24 cellular contexts compared by ENCODE assay signal in genomic region chr1:246661451-246661850, GRCh38.
DNase-seq lines count a peak whose midpoint lies in the region; ATAC-seq and TF ChIP-seq lines count a peak whose summit lies in the region.
"Had no signal": no experiment of that assay in that cellular context is flagged by ENCODE, and none has a peak within 500 bp of the region (broad histone marks: within the 10 kb centered on the region; RNA-seq: fewer than 3 reads in every experiment).

No MANE protein-coding gene starts in this region.

- no peaks in the 10 kb centered on the region for H3K27me3 Mint-ChIP-seq in activated T-cell treated with anti-CD3 and anti-CD28 coated beads, Interleukin-2, amount 50 U/mL, for 24 hours
- no peaks in the 10 kb centered on the region for H3K27me3 Mint-ChIP-seq in activated B cell treated with CpG ODN at 0.5 μM for 24 hours
- H3K27me3 Mint-ChIP-seq in activated CD8-positive, alpha-beta T cell treated with anti-CD3 and anti-CD28 coated beads for 36 hours = no peaks in the 10 kb centered on the region
- H3K27me3 Mint-ChIP-seq: B cell had no signal

- H3K27me3 ChIP-seq in stomach = no peaks in the 10 kb centered on the region
- H3K27me3 ChIP-seq: SJSA1 had no signal

- no peak for DNase-seq in activated T-cell treated with anti-CD3 and anti-CD28 coated beads, Interleukin-2, amount 50 U/mL, for 24 hours
- no peak for DNase-seq in activated T-cell treated with anti-CD3 and anti-CD28 coated beads, Interleukin-2, amount 50 U/mL, for 48 hours
- DNase-seq in NCI-H69 (lab: John Stamatoyannopoulos, UW) (peak; percentile 9), activated B cell treated with CpG ODN at 0.5 μM for 24 hours (no peak), stomach (no peak), activated gamma-delta T cell (lab: John Stamatoyannopoulos, UW) (no peak)
- no peak for DNase-seq in activated CD8-positive, alpha-beta T cell treated with anti-CD3 and anti-CD28 coated beads for 36 hours
- DNase-seq: DMS79, GM23248, H9, KBM-7, NCI-H1092 treated with DMSO at 0.1 percent for 48 hours, NCI-H1436 treated with DMSO at 0.1 percent for 48 hours, NCI-H2171, NCI-H345, NCI-H526 had no signal

- no peaks in the 10 kb centered on the region for H3K4me1 Mint-ChIP-seq in activated T-cell treated with anti-CD3 and anti-CD28 coated beads, Interleukin-2, amount 50 U/mL, for 24 hours (ENCODE audit: low read depth)
- peaks cover 27% of the 10 kb centered on the region for H3K4me1 Mint-ChIP-seq in activated B cell treated with CpG ODN at 0.5 μM for 24 hours
- no peaks in the 10 kb centered on the region for H3K4me1 Mint-ChIP-seq in activated CD8-positive, alpha-beta T cell treated with anti-CD3 and anti-CD28 coated beads for 36 hours (ENCODE audit: low read depth)
- H3K4me1 Mint-ChIP-seq: CD14-positive monocyte, H9 had no signal

- no peak overlapping the region for H3K4me3 ChIP-seq in stomach
- H3K4me3 ChIP-seq: A549, GM12878, GM23248, SJSA1 had no signal

- H3K9me3 ChIP-seq in stomach = no peaks in the 10 kb centered on the region
- H3K9me3 ChIP-seq: A549, SJSA1 had no signal

- H3K4me3 Mint-ChIP-seq in activated T-cell treated with anti-CD3 and anti-CD28 coated beads, Interleukin-2, amount 50 U/mL, for 24 hours = no peak overlapping the region
- no peak overlapping the region for H3K4me3 Mint-ChIP-seq in activated B cell treated with CpG ODN at 0.5 μM for 24 hours
- H3K4me3 Mint-ChIP-seq in activated CD8-positive, alpha-beta T cell treated with anti-CD3 and anti-CD28 coated beads for 36 hours = no peak overlapping the region
- H3K4me3 Mint-ChIP-seq: B cell, CD14-positive monocyte, H9 had no signal

- intact Hi-C loops in activated B cell treated with CpG ODN at 0.5 μM for 24 hours (cut with micrococcal nuclease) (no loop called here), stomach (cut with DNase I; ENCODE audit: low total_unique reads) (no loop called here)
- intact Hi-C loops in activated CD8-positive, alpha-beta T cell treated with anti-CD3 and anti-CD28 coated beads for 36 hours (cut with micrococcal nuclease) = no loop called here

- POLR2A ChIA-PET in activated B cell treated with CpG ODN at 0.5 μM for 24 hours (lab: Charles Lee) = no interaction called here
- POLR2A ChIA-PET in activated CD8-positive, alpha-beta T cell treated with anti-CD3 and anti-CD28 coated beads for 36 hours (lab: Charles Lee) = no interaction called here

- H3K36me3 ChIP-seq in stomach = peaks cover 14 to 63% (median 49%) of the 10 kb centered on the region in 4 donors

- CTCF ChIA-PET in activated B cell treated with CpG ODN at 0.5 μM for 24 hours (lab: Charles Lee) = no interaction called here
- CTCF ChIA-PET in activated CD8-positive, alpha-beta T cell treated with anti-CD3 and anti-CD28 coated beads for 36 hours (lab: Charles Lee) = interaction anchor here (1.6 kb wide), 1 partner anchor 28 kb away, joined by 3 read pairs; no protein-coding TSS in a partner anchor

- ATAC-seq in activated B cell treated with CpG ODN at 0.5 μM for 24 hours (ENCODE audit: low read depth) (no peak), GM21423 (IDR thresholded peaks at IDR 0.05; ENCODE audit: unreplicated experiment) (no peak)
- no peak for ATAC-seq in activated CD8-positive, alpha-beta T cell treated with anti-CD3 and anti-CD28 coated beads for 36 hours
- ATAC-seq: A549, GM12878, HepG2, Right ventricle myocardium inferior had no signal

- TF ChIP-seq POLR2A in stomach (IDR thresholded peaks at IDR 0.05) = no peak

- H3K4me1 ChIP-seq in stomach = peaks cover 0 to 18% (median 0%) of the 10 kb centered on the region in 4 donors
- H3K4me1 ChIP-seq: A549, SJSA1 had no signal

- no peak for TF ChIP-seq EP300 in stomach (IDR thresholded peaks at IDR 0.05)

- peak overlapping the region in 4 of 5 donors; percentile 16 to 64 (median 47) for H3K27ac ChIP-seq in stomach
- H3K27ac ChIP-seq: A549, GM23248, SJSA1 had no signal

- H3K27ac Mint-ChIP-seq in activated T-cell treated with anti-CD3 and anti-CD28 coated beads, Interleukin-2, amount 50 U/mL, for 24 hours = peak overlapping the region; percentile 38
- H3K27ac Mint-ChIP-seq in activated B cell treated with CpG ODN at 0.5 μM for 24 hours = peak overlapping the region; percentile 22
- H3K27ac Mint-ChIP-seq in activated CD8-positive, alpha-beta T cell treated with anti-CD3 and anti-CD28 coated beads for 36 hours = no peak overlapping the region
- H3K27ac Mint-ChIP-seq: B cell, H9 had no signal

- TF ChIP-seq CTCF in activated B cell treated with CpG ODN at 0.5 μM for 24 hours (IDR thresholded peaks at IDR 0.05) (no peak), stomach (IDR thresholded peaks at IDR 0.05) (no peak)
- TF ChIP-seq CTCF in activated CD8-positive, alpha-beta T cell treated with anti-CD3 and anti-CD28 coated beads for 36 hours (IDR thresholded peaks at IDR 0.05) = no peak

- H3K36me3 Mint-ChIP-seq in activated T-cell treated with anti-CD3 and anti-CD28 coated beads, Interleukin-2, amount 50 U/mL, for 24 hours (ENCODE audit: low read depth) = peaks cover 78% of the 10 kb centered on the region
- H3K36me3 Mint-ChIP-seq in activated B cell treated with CpG ODN at 0.5 μM for 24 hours (ENCODE audit: low read depth) = peaks cover 56% of the 10 kb centered on the region
- H3K36me3 Mint-ChIP-seq in activated CD8-positive, alpha-beta T cell treated with anti-CD3 and anti-CD28 coated beads for 36 hours (ENCODE audit: low read depth) = peaks cover 23% of the 10 kb centered on the region

- WGBS in stomach, 5 donors = 27 to 73% (median 44%) methylated on average over 2 of the region's 2 CpGs

- H3K9me3 Mint-ChIP-seq in activated T-cell treated with anti-CD3 and anti-CD28 coated beads, Interleukin-2, amount 50 U/mL, for 24 hours = no peaks in the 10 kb centered on the region
- H3K9me3 Mint-ChIP-seq in activated B cell treated with CpG ODN at 0.5 μM for 24 hours = no peaks in the 10 kb centered on the region
- no peaks in the 10 kb centered on the region for H3K9me3 Mint-ChIP-seq in activated CD8-positive, alpha-beta T cell treated with anti-CD3 and anti-CD28 coated beads for 36 hours
- H3K9me3 Mint-ChIP-seq: CD14-positive monocyte, H9 had no signal
